ENCODE assay signal across 21 cellular contexts in genomic region chr3:8201886-8202285, GRCh38.
DNase-seq lines count a peak whose midpoint lies in the region; ATAC-seq, FAIRE-seq and TF ChIP-seq lines count a peak whose summit lies in the region.
"Had no signal": no experiment of that assay in that cellular context is flagged by ENCODE, and none has a peak within 500 bp of the region (broad histone marks: within the 10 kb centered on the region; RNA-seq: fewer than 3 reads in every experiment).

No MANE protein-coding gene starts in this region.

- H3K36me3 ChIP-seq in right atrium auricular region, result no peaks in the 10 kb centered on the region

- no peaks in the 10 kb centered on the region for H3K27me3 ChIP-seq in right atrium auricular region

- FAIRE-seq in RCC 7860 (lab: Jason Lieb, UNC), result peak; percentile 4

- no peak for TF ChIP-seq CTCF in fibroblast of the aortic adventitia (IDR thresholded peaks at IDR 0.05; ENCODE audit: insufficient read depth, low read length)
- no peak for TF ChIP-seq CTCF in right atrium auricular region (IDR thresholded peaks at IDR 0.05)

- no peak overlapping the region for H3K4me3 ChIP-seq in fibroblast of the aortic adventitia (ENCODE audit: low read depth, low read length)
- no peak overlapping the region for H3K4me3 ChIP-seq in right atrium auricular region
- H3K4me3 ChIP-seq: mucosa of descending colon had no signal

- DNase-seq in HS-27A (ENCODE audit: low read depth) (peak; percentile 40), RCC 7860 (ENCODE audit: low spot score) (no peak), fibroblast of the aortic adventitia (ENCODE audit: low read depth) (peak; percentile 32), retina (peak; percentile 49), right atrium auricular region (ENCODE audit: low spot score) (no peak)
- DNase-seq: activated naive CD4-positive, alpha-beta T cell treated with Interleukin-2 at 50 U/mL for 16 hours; aorta; Caco-2; cortex of kidney; H7; KG1; mucosa of descending colon; NCI-H1092; NCI-H2171; NK-92 treated with Interleukin-12 subunit alpha and Interleukin-12 subunit beta, amount 100 ng/mL, for 24 hours; RPMI8226; stimulated activated CD4-positive, alpha-beta T cell treated with anti-CD3 and anti-CD28 coated beads, Interleukin-4, amount 100 ng/mL, for 24 hours; SW 1271 had no signal

- ATAC-seq in GM18498 (IDR thresholded peaks at IDR 0.05; ENCODE audit: unreplicated experiment), result no peak
- ATAC-seq in HG03280 (IDR thresholded peaks at IDR 0.05; ENCODE audit: unreplicated experiment), result no peak
- ATAC-seq: left lobe of liver, mucosa of descending colon had no signal

- no peaks in the 10 kb centered on the region for H3K9me3 ChIP-seq in right atrium auricular region
- H3K9me3 ChIP-seq: Caco-2, mucosa of descending colon had no signal

- H3K27ac ChIP-seq in right atrium auricular region, result no peak overlapping the region

- H3K4me1 ChIP-seq in right atrium auricular region, result no peaks in the 10 kb centered on the region
- H3K4me1 ChIP-seq: Caco-2 had no signal

Comparison
In these comparisons a context has a peak if more than half of its experiments do, and no peak if none do; other contexts are left out.
1. DNase-seq: peak in HS-27A (single experiment), fibroblast of the aortic adventitia (single experiment) and retina (single experiment); none in RCC 7860 (single experiment) and right atrium auricular region (single experiment).